In the genomic region with DNA sequence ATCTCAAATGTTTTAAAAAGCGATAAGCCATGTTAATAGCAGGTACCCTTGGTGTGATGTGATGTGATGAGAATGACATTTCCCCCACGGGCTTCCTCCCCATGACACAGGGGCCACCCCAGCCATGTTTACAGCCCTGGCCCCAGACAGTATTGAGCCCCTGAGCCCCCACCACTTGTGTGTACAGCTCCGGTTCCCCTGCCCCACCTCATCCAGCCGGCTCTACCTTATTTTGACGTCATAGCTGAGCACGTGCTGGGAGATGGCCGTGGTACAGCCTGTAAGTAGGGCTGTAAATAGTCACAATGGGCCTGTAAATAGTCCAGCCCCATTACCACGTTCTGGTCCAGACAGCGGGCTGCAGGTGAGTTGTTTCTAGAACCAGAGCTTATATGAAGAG, we compare ENCODE assay signal across 24 cellular contexts. TPM values are rescaled to one million over a fixed set of nuclear protein-coding genes. Genes with fewer than 3 reads are reported as not detected.
DNase-seq lines count a peak whose midpoint lies in the region; ATAC-seq and TF ChIP-seq lines count a peak whose summit lies in the region.
"Had no signal": no experiment of that assay in that cellular context is flagged by ENCODE, and none has a peak within 500 bp of the region (broad histone marks: within the 10 kb centered on the region; RNA-seq: fewer than 3 reads in every experiment).

No MANE protein-coding gene starts in this region.

- H3K4me3 ChIP-seq in RWPE2 (ENCODE audit: severe bottlenecking) (no peak overlapping the region), osteoblast (ENCODE audit: insufficient read depth, low read length) (no peak overlapping the region), dorsolateral prefrontal cortex (no peak overlapping the region)
- H3K4me3 ChIP-seq: A549; BLaER1 treated with 17β-estradiol and CSF1 and Interleukin-3, amounts not matched to agents 10 nM and 100 nM; HAP-1 had no signal

- no peak overlapping the region for H3K4me3 Mint-ChIP-seq in dendritic cell treated with granulocyte-macrophage colony-stimulating factor and Interleukin-4, amounts not matched to agents 40 ng/mL and 50 ng/mL, for 4 days
- H3K4me3 Mint-ChIP-seq: CD14-positive monocyte; CD4-positive, alpha-beta memory T cell; HFFc6 had no signal

- H3K27ac ChIP-seq in RWPE2 (ENCODE audit: poor library complexity, severe bottlenecking): no peak overlapping the region
- no peak overlapping the region for H3K27ac ChIP-seq in osteoblast (ENCODE audit: low read depth, low read length)
- H3K27ac ChIP-seq in dorsolateral prefrontal cortex: no peak overlapping the region
- H3K27ac ChIP-seq: A549; BLaER1 treated with 17β-estradiol and CSF1 and Interleukin-3, amounts not matched to agents 10 nM and 100 nM had no signal

- H3K27ac Mint-ChIP-seq in dendritic cell treated with granulocyte-macrophage colony-stimulating factor and Interleukin-4, amounts not matched to agents 40 ng/mL and 50 ng/mL, for 4 days: peak overlapping the region; percentile 31
- H3K27ac Mint-ChIP-seq: CD14-positive monocyte; CD4-positive, alpha-beta memory T cell; HFFc6 had no signal

- no peaks in the 10 kb centered on the region for H3K79me2 ChIP-seq in osteoblast (ENCODE audit: insufficient read depth, low read length)

- DNase-seq in RWPE2 (ENCODE audit: low spot score) (peak; percentile 64), osteoblast (ENCODE audit: insufficient read length, low spot score, missing footprints) (peak; percentile 37), omental fat pad (ENCODE audit: low spot score) (no peak), dorsolateral prefrontal cortex (no peak), HuH-7.5 (ENCODE audit: low spot score) (no peak)
- DNase-seq: 8988T; ACHN; AML-193; BE2C; Calu3; CD4-positive, alpha-beta memory T cell; COR-L47; DMS53; DMS79 treated with DMSO at 0.1 percent for 48 hours; GF-D8; GOT3; HFFc6 had no signal

- peaks cover 9% of the 10 kb centered on the region for H3K27me3 Mint-ChIP-seq in dendritic cell treated with granulocyte-macrophage colony-stimulating factor and Interleukin-4, amounts not matched to agents 40 ng/mL and 50 ng/mL, for 4 days

- no peaks in the 10 kb centered on the region for H4K20me1 ChIP-seq in osteoblast (ENCODE audit: insufficient read depth, low read length)
- H4K20me1 ChIP-seq: BLaER1 treated with 17β-estradiol and CSF1 and Interleukin-3, amounts not matched to agents 10 nM and 100 nM had no signal

- H3K4me1 ChIP-seq in RWPE2 (ENCODE audit: insufficient read depth, poor library complexity, severe bottlenecking) (no peaks in the 10 kb centered on the region), osteoblast (ENCODE audit: insufficient read depth, low read length) (no peaks in the 10 kb centered on the region)
- H3K4me1 ChIP-seq: A549; BE2C; BLaER1 treated with 17β-estradiol and CSF1 and Interleukin-3, amounts not matched to agents 10 nM and 100 nM; HAP-1 had no signal

- no peaks in the 10 kb centered on the region for H3K27me3 ChIP-seq in RWPE2 (ENCODE audit: insufficient read depth, poor library complexity, severe bottlenecking)
- peaks cover 4% of the 10 kb centered on the region for H3K27me3 ChIP-seq in osteoblast (ENCODE audit: insufficient read depth, low read length)
- H3K27me3 ChIP-seq in dorsolateral prefrontal cortex: no peaks in the 10 kb centered on the region
- H3K27me3 ChIP-seq: BE2C; BLaER1 treated with 17β-estradiol and CSF1 and Interleukin-3, amounts not matched to agents 10 nM and 100 nM had no signal

- ATAC-seq in RWPE2 (ENCODE audit: low read depth) (no peak; the same call in 2 of the 3 replicates), omental fat pad (ENCODE audit: low FRiP score) (no peak)
- ATAC-seq: A549 had no signal

- H3K4me1 Mint-ChIP-seq in dendritic cell treated with granulocyte-macrophage colony-stimulating factor and Interleukin-4, amounts not matched to agents 40 ng/mL and 50 ng/mL, for 4 days (ENCODE audit: low read depth): no peaks in the 10 kb centered on the region
- H3K4me1 Mint-ChIP-seq: CD14-positive monocyte; CD4-positive, alpha-beta memory T cell had no signal

- H3K9me3 ChIP-seq in RWPE2 (ENCODE audit: severe bottlenecking) (no peaks in the 10 kb centered on the region), osteoblast (ENCODE audit: low read depth, low read length) (no peaks in the 10 kb centered on the region)
- H3K9me3 ChIP-seq: A549, BE2C, HAP-1 had no signal

- H2AFZ ChIP-seq in osteoblast (ENCODE audit: low read length): no peak overlapping the region

- no peaks in the 10 kb centered on the region for H3K36me3 Mint-ChIP-seq in dendritic cell treated with granulocyte-macrophage colony-stimulating factor and Interleukin-4, amounts not matched to agents 40 ng/mL and 50 ng/mL, for 4 days (ENCODE audit: low read depth)
- H3K36me3 Mint-ChIP-seq: CD14-positive monocyte; CD4-positive, alpha-beta memory T cell had no signal

- TF ChIP-seq CTCF in RWPE2 (IDR thresholded peaks at IDR 0.05; ENCODE audit: poor library complexity, severe bottlenecking) (no peak), osteoblast (IDR thresholded peaks at IDR 0.05; ENCODE audit: extremely low read depth, low read depth, low read length) (no peak), omental fat pad (IDR thresholded peaks at IDR 0.05) (no peak), dorsolateral prefrontal cortex (IDR thresholded peaks at IDR 0.05 in 54 of 56, conservative IDR thresholded peaks at IDR 0.05 in 2 of 56; ENCODE audit: low read depth in 1 of 56, partially characterized antibody in 56 of 56) (no peak)

- H3K4me2 ChIP-seq in osteoblast (ENCODE audit: insufficient read depth, low read length): no peak overlapping the region
- H3K4me2 ChIP-seq: A549; BLaER1 treated with 17β-estradiol and CSF1 and Interleukin-3, amounts not matched to agents 10 nM and 100 nM had no signal

- H3K36me3 ChIP-seq in RWPE2 (ENCODE audit: low read depth): no peaks in the 10 kb centered on the region
- H3K36me3 ChIP-seq in osteoblast (ENCODE audit: insufficient read depth, low read length): no peaks in the 10 kb centered on the region
- H3K36me3 ChIP-seq: BE2C; BLaER1 treated with 17β-estradiol and CSF1 and Interleukin-3, amounts not matched to agents 10 nM and 100 nM; HAP-1 had no signal

- intact Hi-C loops in dendritic cell treated with granulocyte-macrophage colony-stimulating factor and Interleukin-4, amounts not matched to agents 40 ng/mL and 50 ng/mL, for 4 days (cut with micrococcal nuclease): no loop called here
- intact Hi-C loops in dorsolateral prefrontal cortex (cut with DNase I): no loop called here

- H3K9me3 Mint-ChIP-seq in dendritic cell treated with granulocyte-macrophage colony-stimulating factor and Interleukin-4, amounts not matched to agents 40 ng/mL and 50 ng/mL, for 4 days: no peaks in the 10 kb centered on the region
- H3K9me3 Mint-ChIP-seq: CD4-positive, alpha-beta memory T cell; HFFc6 had no signal

RNA-seq across cellular contexts. Expression of gene HNRNPH1, which starts 24.9 kb away (rescaled TPM):
- total RNA-seq in osteoblast: 354 and 368 TPM in 2 replicates
- 100 to 1,000 TPM; 410 to 898 (median 679) TPM for total RNA-seq in omental fat pad
- total RNA-seq in dorsolateral prefrontal cortex: 100 to 1,000 TPM; 242 to 469 (median 329) TPM

RNA-seq across cellular contexts. Expression of gene CBY3, which starts 32.4 kb away (rescaled TPM):
- total RNA-seq in osteoblast (not detected in 2 replicates), omental fat pad (not detected), dorsolateral prefrontal cortex (1 to 10 TPM in 1 of 120 experiments, under 1 TPM in 3, not detected in 116; 0.63 to 1.0 (median 0.76) TPM)
- total RNA-seq: Calu3, Daoy, G401, HFFc6 had no signal

RNA-seq across cellular contexts. Expression of gene CANX, which starts 50.4 kb away (rescaled TPM):
- total RNA-seq in osteoblast (689 and 698 TPM in 2 replicates), omental fat pad (100 to 1,000 TPM; 269 to 487 (median 358) TPM), dorsolateral prefrontal cortex (100 to 1,000 TPM; 347 to 585 (median 447) TPM)

Comparison
In these comparisons a context has a peak if more than half of its experiments do, and no peak if none do; other contexts are left out.
1. DNase-seq: peak in RWPE2 (single experiment) and osteoblast (single experiment); none in omental fat pad (single experiment), dorsolateral prefrontal cortex (0 of 10) and HuH-7.5 (single experiment).